In genomic region chr15:74928771-74929198, GRCh38 we compare ENCODE assay signal across 1 cellular context.
TF ChIP-seq lines count a peak whose summit lies in the region.

No MANE protein-coding gene starts in this region.

TF ChIP-seq in HepG2, 621 proteins besides CTCF, POLR2A, EP300 and RAD21 (continued from another document and continues in another):
- TF ChIP-seq ZBTB40 (IDR thresholded peaks at IDR 0.05), result no peak
- no peak for TF ChIP-seq ZBTB40 (CRISPR knock-in tag; IDR thresholded peaks at IDR 0.05)
- no peak for TF ChIP-seq TCF12 (IDR thresholded peaks at IDR 0.05)
- TF ChIP-seq TCF12 (CRISPR knock-in tag; IDR thresholded peaks at IDR 0.05), result no peak
- TF ChIP-seq HMGXB4 (CRISPR knock-in tag; IDR thresholded peaks at IDR 0.05; ENCODE audit: borderline replicate concordance in 1 of 2, low read depth in 1 of 2), result no peak
- no peak for TF ChIP-seq MED1 (CRISPR knock-in tag; IDR thresholded peaks at IDR 0.05)
- TF ChIP-seq IRF2 (CRISPR knock-in tag; IDR thresholded peaks at IDR 0.05), result no peak
- TF ChIP-seq CEBPG (CRISPR knock-in tag; IDR thresholded peaks at IDR 0.05), result peak; percentile 71
- TF ChIP-seq SNAPC5 (CRISPR knock-in tag; IDR thresholded peaks at IDR 0.05; ENCODE audit: borderline replicate concordance), result no peak
- no peak for TF ChIP-seq HMG20B (CRISPR knock-in tag; conservative IDR thresholded peaks at IDR 0.05)
- no peak for TF ChIP-seq HMG20A (CRISPR knock-in tag; IDR thresholded peaks at IDR 0.05; ENCODE audit: borderline replicate concordance)
- TF ChIP-seq RERE (CRISPR knock-in tag; IDR thresholded peaks at IDR 0.05; ENCODE audit: low read depth), result no peak
- no peak for TF ChIP-seq MAF1 (CRISPR knock-in tag; IDR thresholded peaks at IDR 0.05; ENCODE audit: borderline replicate concordance)
- no peak for TF ChIP-seq DBP (CRISPR knock-in tag; IDR thresholded peaks at IDR 0.05; ENCODE audit: not compliant biosample characterization)
- TF ChIP-seq XBP1 (CRISPR knock-in tag; IDR thresholded peaks at IDR 0.05), result no peak
- 0 out of 2 replicates have a peak, but pooled peaks have one; percentile 26 for TF ChIP-seq MAX (IDR thresholded peaks at IDR 0.05)
- no peak for TF ChIP-seq TEF (CRISPR knock-in tag; IDR thresholded peaks at IDR 0.05)
- no peak for TF ChIP-seq EED (CRISPR knock-in tag; IDR thresholded peaks at IDR 0.05)
- no peak for TF ChIP-seq ZNF180 (CRISPR knock-in tag; IDR thresholded peaks at IDR 0.05; ENCODE audit: borderline replicate concordance, low read depth)
- no peak for TF ChIP-seq ZNF567 (CRISPR knock-in tag; IDR thresholded peaks at IDR 0.05; ENCODE audit: borderline replicate concordance)
- no peak for TF ChIP-seq SKIL (CRISPR knock-in tag; IDR thresholded peaks at IDR 0.05; ENCODE audit: borderline replicate concordance)
- TF ChIP-seq ZNF230 (CRISPR knock-in tag; IDR thresholded peaks at IDR 0.05), result no peak
- TF ChIP-seq SP1 (IDR thresholded peaks at IDR 0.05), result no peak
- TF ChIP-seq SP1 (CRISPR knock-in tag; IDR thresholded peaks at IDR 0.05), result no peak
- TF ChIP-seq SIX4 (CRISPR knock-in tag; IDR thresholded peaks at IDR 0.05), result no peak
- no peak for TF ChIP-seq ZNF282 (IDR thresholded peaks at IDR 0.05; ENCODE audit: partially characterized antibody)
- TF ChIP-seq ZNF503 (CRISPR knock-in tag; IDR thresholded peaks at IDR 0.05), result no peak
- no peak for TF ChIP-seq ZNF547 (CRISPR knock-in tag; IDR thresholded peaks at IDR 0.05)
- no peak for TF ChIP-seq ZBTB7B (CRISPR knock-in tag; IDR thresholded peaks at IDR 0.05)
- TF ChIP-seq ZNF589 (CRISPR knock-in tag; conservative IDR thresholded peaks at IDR 0.05), result no peak
- TF ChIP-seq ZNF414 (CRISPR knock-in tag; IDR thresholded peaks at IDR 0.05), result no peak
- peak; percentile 36; the same call in 1 of the 2 replicates for TF ChIP-seq HNF4A (CRISPR knock-in tag; IDR thresholded peaks at IDR 0.05)
